Comparison of ENCODE assay signal across 8 cellular contexts in genomic region chr7:55132890-55133551, GRCh38.
DNase-seq lines count a peak whose midpoint lies in the region; TF ChIP-seq lines count a peak whose summit lies in the region.

No MANE protein-coding gene starts in this region.

- H3K4me3 ChIP-seq in SJCRH30 = no peak overlapping the region
- H3K4me3 ChIP-seq in WERI-Rb-1 (ENCODE audit: low read depth, low read length) = no peak overlapping the region

- H3K36me3 ChIP-seq in SJCRH30 (no peaks in the 10 kb centered on the region), WERI-Rb-1 (no peaks in the 10 kb centered on the region)

- no peaks in the 10 kb centered on the region for H3K9me3 ChIP-seq in SJCRH30 (replicated peaks)
- H3K9me3 ChIP-seq in WERI-Rb-1 (ENCODE audit: severe bottlenecking) = no peaks in the 10 kb centered on the region

- DNase-seq in activated T-cell treated with anti-CD3 and anti-CD28 coated beads for 48 hours (ENCODE audit: low read depth) (peak; percentile 18), activated T-cell treated with anti-CD3 and anti-CD28 coated beads for 4 hours (no peak), SJCRH30 (no peak), fibroblast of the conjunctiva (ENCODE audit: low read depth) (peak; percentile 94), epidermal melanocyte (ENCODE audit: insufficient read length, low spot score) (no peak), WERI-Rb-1 (no peak), NCI-H146 treated with DMSO at 0.1 percent for 48 hours (lab: John Stamatoyannopoulos, UW; ENCODE audit: unreplicated experiment) (no peak)
- peak in 2 of 3 donors; percentile 24 to 26 for DNase-seq in stimulated activated CD4-positive, alpha-beta T cell treated with anti-CD3 and anti-CD28 coated beads, TNF-alpha, amount 100 ng/mL, for 48 hours (ENCODE audit: low read depth in 3 of 3)

- H3K27me3 ChIP-seq in SJCRH30 (no peaks in the 10 kb centered on the region), WERI-Rb-1 (ENCODE audit: insufficient read depth, low read depth, severe bottlenecking) (no peaks in the 10 kb centered on the region)

- peak overlapping the region; percentile 37 for H3K27ac ChIP-seq in SJCRH30
- no peak overlapping the region for H3K27ac ChIP-seq in WERI-Rb-1

- TF ChIP-seq CTCF in WERI-Rb-1 (IDR thresholded peaks at IDR 0.05; ENCODE audit: low read depth, low read length) = no peak

- peaks cover 49% of the 10 kb centered on the region for H3K4me1 ChIP-seq in SJCRH30

Comparison
In these comparisons a context has a peak if more than half of its experiments do, and no peak if none do; other contexts are left out.
1. DNase-seq: peak in activated T-cell treated with anti-CD3 and anti-CD28 coated beads for 48 hours (single experiment), fibroblast of the conjunctiva (single experiment) and stimulated activated CD4-positive, alpha-beta T cell treated with anti-CD3 and anti-CD28 coated beads, TNF-alpha, amount 100 ng/mL, for 48 hours (2 of 3); none in activated T-cell treated with anti-CD3 and anti-CD28 coated beads for 4 hours (single experiment), SJCRH30 (0 of 2), epidermal melanocyte (single experiment), WERI-Rb-1 (single experiment) and NCI-H146 treated with DMSO at 0.1 percent for 48 hours (single experiment).